In the genomic region with DNA sequence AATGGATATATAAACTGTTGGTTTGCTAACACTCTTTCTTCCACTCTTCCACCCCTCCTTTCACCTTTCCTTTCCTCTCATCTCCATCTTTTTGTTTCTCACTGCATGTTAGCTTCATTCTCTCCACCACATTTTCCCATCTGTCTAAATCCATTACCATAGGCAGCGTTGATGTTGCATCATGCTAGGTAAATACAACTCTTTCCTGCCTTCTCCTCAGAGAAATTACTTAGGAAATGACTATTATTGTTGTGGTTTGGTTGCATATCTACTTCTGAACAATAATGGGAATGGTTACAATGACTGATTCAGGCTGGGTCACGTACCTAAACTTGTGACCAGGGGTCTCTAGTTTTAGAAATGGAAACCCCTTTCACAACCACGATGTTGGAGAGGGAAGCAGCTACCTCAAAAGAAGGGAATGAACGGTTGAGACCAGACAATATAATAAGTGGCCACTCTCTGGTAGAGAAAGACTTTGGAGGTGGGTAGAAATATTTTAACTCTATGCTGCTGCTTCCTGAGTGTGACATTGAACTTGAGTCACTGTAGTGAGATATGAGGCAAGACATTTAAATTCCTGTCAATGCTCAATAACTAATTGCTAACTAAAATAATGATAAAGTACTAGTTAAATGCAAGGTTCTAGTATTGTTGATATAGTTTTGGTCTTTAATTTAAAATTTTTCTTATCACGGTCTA, we compare ENCODE assay signal across 12 cellular contexts.
A peak's percentile ranks its signal among the peaks of the same experiment; 100 is the strongest.
DNase-seq lines count a peak whose midpoint lies in the region; ATAC-seq, FAIRE-seq and TF ChIP-seq lines count a peak whose summit lies in the region.
"Had no signal": no experiment of that assay in that cellular context is flagged by ENCODE, and none has a peak within 500 bp of the region (broad histone marks: within the 10 kb centered on the region; RNA-seq: fewer than 3 reads in every experiment).

No MANE protein-coding gene starts in this region.

- no peak overlapping the region for H3K4me3 Mint-ChIP-seq in activated CD4-positive, alpha-beta T cell treated with anti-CD3 and anti-CD28 coated beads for 36 hours
- H3K4me3 Mint-ChIP-seq in stimulated activated naive B cell treated with anti-CD40 and anti-IgM and Interleukin-4, amounts not matched to agents 10 μg/mL and 1 μg/mL and 100 μg/mL, for 72 hours = no peak overlapping the region
- H3K4me3 Mint-ChIP-seq in CD8-positive, alpha-beta T cell = no peak overlapping the region

- no peaks in the 10 kb centered on the region for H3K9me2 ChIP-seq in PC-9 (ENCODE audit: insufficient read depth)

- no peaks in the 10 kb centered on the region for H3K27me3 Mint-ChIP-seq in activated CD4-positive, alpha-beta T cell treated with anti-CD3 and anti-CD28 coated beads for 36 hours
- H3K27me3 Mint-ChIP-seq in stimulated activated naive B cell treated with anti-CD40 and anti-IgM and Interleukin-4, amounts not matched to agents 10 μg/mL and 1 μg/mL and 100 μg/mL, for 72 hours = no peaks in the 10 kb centered on the region
- no peaks in the 10 kb centered on the region for H3K27me3 Mint-ChIP-seq in CD8-positive, alpha-beta T cell (ENCODE audit: low read depth)

- H3K36me3 Mint-ChIP-seq in activated CD4-positive, alpha-beta T cell treated with anti-CD3 and anti-CD28 coated beads for 36 hours (ENCODE audit: low read depth) = no peaks in the 10 kb centered on the region
- H3K36me3 Mint-ChIP-seq in stimulated activated naive B cell treated with anti-CD40 and anti-IgM and Interleukin-4, amounts not matched to agents 10 μg/mL and 1 μg/mL and 100 μg/mL, for 72 hours = no peaks in the 10 kb centered on the region
- no peaks in the 10 kb centered on the region for H3K36me3 Mint-ChIP-seq in CD8-positive, alpha-beta T cell

- H3F3A ChIP-seq in PC-9 (ENCODE audit: insufficient read depth, low read depth) = no peaks in the 10 kb centered on the region

- CTCF ChIA-PET in activated CD4-positive, alpha-beta T cell treated with anti-CD3 and anti-CD28 coated beads for 36 hours (lab: Charles Lee) = no interaction called here
- CTCF ChIA-PET in PC-9 (lab: Charles Lee) (interaction anchor here (0.5 kb wide), 1 partner anchor 164 kb away, joined by 6 read pairs; no protein-coding TSS in a partner anchor), endothelial cell of umbilical vein (lab: Charles Lee) (interaction anchor here (0.7 to 1.3 kb wide), 5 partner anchors 27 to 401 kb away, joined by 3 to 5 read pairs (median 3); no protein-coding TSS in a partner anchor)
- CTCF ChIA-PET in CD8-positive, alpha-beta T cell (lab: Charles Lee) = no interaction called here

- TF ChIP-seq CTCF in PC-9 (conservative IDR thresholded peaks at IDR 0.05) (no peak), endothelial cell of umbilical vein (IDR thresholded peaks at IDR 0.05; ENCODE audit: extremely low read depth in 1 of 2, insufficient read depth in 1 of 2, low read depth in 1 of 2, low read length in 2 of 2) (no peak)
- no peak for TF ChIP-seq CTCF in CD8-positive, alpha-beta T cell (IDR thresholded peaks at IDR 0.05)

- no peak overlapping the region for H2AFZ ChIP-seq in PC-9
- H2AFZ ChIP-seq in endothelial cell of umbilical vein (ENCODE audit: low read depth, low read length) = peak overlapping the region; percentile 31

- dilution Hi-C loops in endothelial cell of umbilical vein (cut with MboI; ENCODE audit: extremely low pct_ligation_motif_present, low sequenced_read_pairs) = no loop called here

- H3K36me3 ChIP-seq in PC-9 (ENCODE audit: low read depth) (no peaks in the 10 kb centered on the region), endothelial cell of umbilical vein (ENCODE audit: control insufficient read depth in 2 of 2, extremely low read depth in 1 of 2, insufficient read depth in 2 of 2, low read length in 2 of 2) (no peaks in the 10 kb centered on the region)
- no peaks in the 10 kb centered on the region for H3K36me3 ChIP-seq in CD8-positive, alpha-beta T cell (ENCODE audit: insufficient read depth, low read length)
- H3K36me3 ChIP-seq: ovary, Peyer's patch had no signal

- H3K9me3 Mint-ChIP-seq in activated CD4-positive, alpha-beta T cell treated with anti-CD3 and anti-CD28 coated beads for 36 hours (ENCODE audit: low read depth) = no peaks in the 10 kb centered on the region
- no peaks in the 10 kb centered on the region for H3K9me3 Mint-ChIP-seq in stimulated activated naive B cell treated with anti-CD40 and anti-IgM and Interleukin-4, amounts not matched to agents 10 μg/mL and 1 μg/mL and 100 μg/mL, for 72 hours
- H3K9me3 Mint-ChIP-seq in CD8-positive, alpha-beta T cell = no peaks in the 10 kb centered on the region

- POLR2A ChIA-PET in activated CD4-positive, alpha-beta T cell treated with anti-CD3 and anti-CD28 coated beads for 36 hours (lab: Charles Lee) = no interaction called here
- POLR2A ChIA-PET in PC-9 (lab: Charles Lee; ENCODE audit: unreplicated experiment) (no interaction called here), endothelial cell of umbilical vein (lab: Charles Lee) (no interaction called here)
- POLR2A ChIA-PET in CD8-positive, alpha-beta T cell (lab: Charles Lee) = no interaction called here

- intact Hi-C loops in activated CD4-positive, alpha-beta T cell treated with anti-CD3 and anti-CD28 coated beads for 36 hours (cut with DNase I, micrococcal nuclease) = no loop called here
- intact Hi-C loops in PC-9 (cut with micrococcal nuclease; ENCODE audit: unreplicated experiment) (no loop called here), endothelial cell of umbilical vein (cut with micrococcal nuclease) (loop anchor here (1.0 to 2.0 kb wide), 7 partner anchors 51 to 401 kb away; no protein-coding TSS in a partner anchor)
- intact Hi-C loops in CD8-positive, alpha-beta T cell (cut with DNase I, micrococcal nuclease) = no loop called here

- H3K4me1 ChIP-seq in PC-9 (replicated peaks; ENCODE audit: insufficient read depth) (0 out of 2 replicates have a peak, but pooled peaks cover 10% of the 10 kb centered on the region), endothelial cell of umbilical vein (ENCODE audit: control insufficient read depth, extremely low read depth, insufficient read depth, low read length) (peaks cover 63% of the 10 kb centered on the region)
- H3K4me1 ChIP-seq in CD8-positive, alpha-beta T cell (ENCODE audit: insufficient read depth, low read length) = peaks cover 10% of the 10 kb centered on the region

- H3K9ac ChIP-seq in endothelial cell of umbilical vein (replicated peaks; ENCODE audit: extremely low read depth, insufficient read depth, low read length) = peak overlapping the region; percentile 92

- H3K27ac ChIP-seq in PC-9 = 0 out of 2 replicates have a peak overlapping the region, but pooled peaks have one; percentile 6
- peak overlapping the region; percentile 99 for H3K27ac ChIP-seq in endothelial cell of umbilical vein (ENCODE audit: insufficient read depth, low read depth, low read length)
- H3K27ac ChIP-seq in CD8-positive, alpha-beta T cell (ENCODE audit: low read depth, low read length) = no peak overlapping the region
- H3K27ac ChIP-seq: ovary, Peyer's patch had no signal

- peak overlapping the region; percentile 10 for H3K27ac Mint-ChIP-seq in activated CD4-positive, alpha-beta T cell treated with anti-CD3 and anti-CD28 coated beads for 36 hours
- H3K27ac Mint-ChIP-seq in stimulated activated naive B cell treated with anti-CD40 and anti-IgM and Interleukin-4, amounts not matched to agents 10 μg/mL and 1 μg/mL and 100 μg/mL, for 72 hours = no peak overlapping the region
- no peak overlapping the region for H3K27ac Mint-ChIP-seq in CD8-positive, alpha-beta T cell

- H3K79me2 ChIP-seq in PC-9 (ENCODE audit: low read depth) = no peaks in the 10 kb centered on the region
- H3K79me2 ChIP-seq in endothelial cell of umbilical vein (ENCODE audit: control insufficient read depth, insufficient read depth, low read length) = no peaks in the 10 kb centered on the region

- no peaks in the 10 kb centered on the region; the same call in 1 of the 2 replicates for H3K9me3 ChIP-seq in PC-9 (ENCODE audit: insufficient read depth, low read depth)
- no peaks in the 10 kb centered on the region for H3K9me3 ChIP-seq in endothelial cell of umbilical vein (replicated peaks; ENCODE audit: control insufficient read depth, insufficient read depth, low read length)
- H3K9me3 ChIP-seq in CD8-positive, alpha-beta T cell (ENCODE audit: low read length) = no peaks in the 10 kb centered on the region
- H3K9me3 ChIP-seq: ovary, Peyer's patch had no signal

- H3K4me3 ChIP-seq in PC-9 (no peak overlapping the region), endothelial cell of umbilical vein (replicated peaks in 1 of 3; ENCODE audit: insufficient read depth in 1 of 3, low read depth in 1 of 3, low read length in 3 of 3) (peak overlapping the region in 1 of 3 experiments; percentile 44), skeletal muscle cell (ENCODE audit: low read depth, low read length) (no peak overlapping the region)
- no peak overlapping the region for H3K4me3 ChIP-seq in CD8-positive, alpha-beta T cell (ENCODE audit: low read depth, low read length)
- H3K4me3 ChIP-seq: ovary, Peyer's patch had no signal

- H3K27me3 ChIP-seq in PC-9 (ENCODE audit: insufficient read depth, low read depth) (no peaks in the 10 kb centered on the region), endothelial cell of umbilical vein (ENCODE audit: control insufficient read depth in 2 of 2, insufficient read depth in 2 of 2, low read length in 2 of 2) (no peaks in the 10 kb centered on the region)
- no peaks in the 10 kb centered on the region for H3K27me3 ChIP-seq in CD8-positive, alpha-beta T cell (ENCODE audit: insufficient read depth, low read length)
- H3K27me3 ChIP-seq: ovary, Peyer's patch had no signal

- ATAC-seq in activated CD4-positive, alpha-beta T cell treated with anti-CD3 and anti-CD28 coated beads for 36 hours = peak; percentile 36
- no peak for ATAC-seq in stimulated activated naive B cell treated with anti-CD40 and anti-IgM and Interleukin-4, amounts not matched to agents 10 μg/mL and 1 μg/mL and 100 μg/mL, for 72 hours (replicated peaks)
- no peak for ATAC-seq in CD8-positive, alpha-beta T cell

- no peak overlapping the region for H3K4me2 ChIP-seq in PC-9
- peak overlapping the region; percentile 75 for H3K4me2 ChIP-seq in endothelial cell of umbilical vein (ENCODE audit: insufficient read depth, low read length)

- peaks cover 22% of the 10 kb centered on the region for H3K4me1 Mint-ChIP-seq in activated CD4-positive, alpha-beta T cell treated with anti-CD3 and anti-CD28 coated beads for 36 hours
- H3K4me1 Mint-ChIP-seq in stimulated activated naive B cell treated with anti-CD40 and anti-IgM and Interleukin-4, amounts not matched to agents 10 μg/mL and 1 μg/mL and 100 μg/mL, for 72 hours = peaks cover 12 to 15% of the 10 kb centered on the region in 2 donors
- peaks cover 11% of the 10 kb centered on the region for H3K4me1 Mint-ChIP-seq in CD8-positive, alpha-beta T cell (ENCODE audit: low read depth)

- H3K9me1 ChIP-seq in endothelial cell of umbilical vein (replicated peaks; ENCODE audit: control insufficient read depth, extremely low read depth, insufficient read depth, low read length) = no peaks in the 10 kb centered on the region

- BruUV-seq in PC-9 (replicated peaks; lab: Mats Ljungman, UMichigan) (no TSS peak), endothelial cell of umbilical vein (replicated peaks; lab: Mats Ljungman, UMichigan) (no TSS peak)

- no peak for DNase-seq in activated CD4-positive, alpha-beta T cell treated with anti-CD3 and anti-CD28 coated beads for 36 hours
- no peak for DNase-seq in activated CD4-positive, alpha-beta T cell treated with anti-CD3 and anti-CD28 coated beads for 4 hours
- DNase-seq in PC-9 (no peak), endothelial cell of umbilical vein (ENCODE audit: low read depth, low spot score) (peak; percentile 93), skeletal muscle cell (ENCODE audit: low read depth) (peak; percentile 76), hepatic stellate cell (ENCODE audit: low spot score) (no peak)
- no peak for DNase-seq in stimulated activated naive B cell treated with anti-CD40 and anti-IgM and Interleukin-4, amounts not matched to agents 10 μg/mL and 1 μg/mL and 100 μg/mL, for 72 hours
- DNase-seq in CD8-positive, alpha-beta T cell = no peak
- DNase-seq: amygdala; effector memory CD4-positive, alpha-beta T cell; ovary; Peyer's patch had no signal

- H4K20me1 ChIP-seq in PC-9 (ENCODE audit: insufficient read depth) = no peaks in the 10 kb centered on the region
- H4K20me1 ChIP-seq in endothelial cell of umbilical vein (replicated peaks; ENCODE audit: control insufficient read depth, extremely low read depth, insufficient read depth, low read length) = no peaks in the 10 kb centered on the region

- no peak for TF ChIP-seq POLR2A in endothelial cell of umbilical vein (IDR thresholded peaks at IDR 0.05; ENCODE audit: low read depth, low read length)

- FAIRE-seq in endothelial cell of umbilical vein (lab: Jason Lieb, UNC) = peak; percentile 58

Comparison
In these comparisons a context has a peak if more than half of its experiments do, and no peak if none do; other contexts are left out.
1. DNase-seq: peak in endothelial cell of umbilical vein (single experiment) and skeletal muscle cell (single experiment); none in activated CD4-positive, alpha-beta T cell treated with anti-CD3 and anti-CD28 coated beads for 36 hours (single experiment), activated CD4-positive, alpha-beta T cell treated with anti-CD3 and anti-CD28 coated beads for 4 hours (0 of 2), PC-9 (0 of 2), stimulated activated naive B cell treated with anti-CD40 and anti-IgM and Interleukin-4, amounts not matched to agents 10 μg/mL and 1 μg/mL and 100 μg/mL, for 72 hours (single experiment), CD8-positive, alpha-beta T cell (0 of 7) and hepatic stellate cell (single experiment).
2. CTCF ChIA-PET loops: an anchor here in PC-9 (0.5 kb wide) and endothelial cell of umbilical vein (0.7 to 1.3 kb wide); none called in activated CD4-positive, alpha-beta T cell treated with anti-CD3 and anti-CD28 coated beads for 36 hours and CD8-positive, alpha-beta T cell.